15 cellular contexts compared by ENCODE assay signal in the genomic region with DNA sequence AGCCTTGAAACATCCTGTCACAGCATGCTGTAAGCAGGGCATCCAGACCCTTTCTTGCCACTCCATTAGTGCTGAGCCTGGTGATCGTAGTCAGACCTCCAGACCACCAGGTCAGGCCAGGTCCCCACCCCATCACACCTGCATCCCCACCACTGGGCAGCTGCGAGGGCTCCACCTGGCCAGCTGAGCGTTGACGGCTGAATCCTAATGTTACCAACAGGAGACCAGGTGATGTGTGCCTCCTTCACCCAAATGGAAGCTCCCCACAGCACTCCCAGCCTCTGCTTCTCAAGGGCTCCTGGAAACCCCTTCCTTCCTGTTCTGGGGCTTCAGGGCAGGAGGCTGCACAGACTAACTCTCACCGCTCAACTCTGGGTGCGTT.
"Had no signal": no experiment of that assay in that cellular context is flagged by ENCODE, and none has a peak within 500 bp of the region (broad histone marks: within the 10 kb centered on the region; RNA-seq: fewer than 3 reads in every experiment).

No MANE protein-coding gene starts in this region.

- H3K9me3 ChIP-seq: colonic mucosa had no signal

- H3K9me3 Mint-ChIP-seq: T-helper 1 cell treated with Interleukin-12 subunit alpha and Interleukin-12 subunit beta and Interleukin-4 antibody, amounts not matched to agents 30 μg/mL and 1 μg/mL, for 36 hours had no signal

- DNase-seq: activated CD4-positive, alpha-beta T cell treated with anti-CD3 and anti-CD28 coated beads for 4 hours; activated CD8-positive, alpha-beta memory T cell treated with anti-CD3 and anti-CD28 coated beads for 24 hours; activated naive CD4-positive, alpha-beta T cell treated with anti-CD3 and anti-CD28 coated beads, Interleukin-2, amount 50 U/mL, for 16 hours; activated T-cell treated with anti-CD3 and anti-CD28 coated beads for 4 hours; amygdala; colonic mucosa; effector CD8-positive, alpha-beta T cell; foreskin melanocyte; head of caudate nucleus; naive thymus-derived CD8-positive, alpha-beta T cell; Right ventricle myocardium superior had no signal

- H3K27me3 Mint-ChIP-seq: activated T-helper 17 cell treated with anti-CD3 and anti-CD28 coated beads, Interleukin-2, amount 50 U/mL, for 72 hours had no signal

- H3K27me3 ChIP-seq: breast epithelium, colonic mucosa, upper lobe of left lung had no signal

- H3K4me1 Mint-ChIP-seq: activated T-helper 17 cell treated with anti-CD3 and anti-CD28 coated beads, Interleukin-2, amount 50 U/mL, for 72 hours had no signal

- H3K4me3 ChIP-seq: colonic mucosa, upper lobe of left lung had no signal

- ATAC-seq: activated T-helper 17 cell treated with anti-CD3 and anti-CD28 coated beads, Interleukin-2, amount 50 U/mL, for 72 hours; naive thymus-derived CD8-positive, alpha-beta T cell had no signal

- H3K27ac Mint-ChIP-seq: activated T-helper 17 cell treated with anti-CD3 and anti-CD28 coated beads, Interleukin-2, amount 50 U/mL, for 72 hours; naive thymus-derived CD8-positive, alpha-beta T cell; T-helper 1 cell treated with Interleukin-12 subunit alpha and Interleukin-12 subunit beta and Interleukin-4 antibody, amounts not matched to agents 30 μg/mL and 1 μg/mL, for 36 hours had no signal

- H3K4me3 Mint-ChIP-seq: activated T-helper 17 cell treated with anti-CD3 and anti-CD28 coated beads, Interleukin-2, amount 50 U/mL, for 72 hours; naive thymus-derived CD8-positive, alpha-beta T cell; T-helper 1 cell treated with Interleukin-12 subunit alpha and Interleukin-12 subunit beta and Interleukin-4 antibody, amounts not matched to agents 30 μg/mL and 1 μg/mL, for 36 hours had no signal

- H3K36me3 ChIP-seq: breast epithelium, colonic mucosa, upper lobe of left lung had no signal

- H3K4me1 ChIP-seq: colonic mucosa had no signal

- H3K27ac ChIP-seq: colonic mucosa had no signal
